1 cellular context compared by ENCODE assay signal in the genomic region with DNA sequence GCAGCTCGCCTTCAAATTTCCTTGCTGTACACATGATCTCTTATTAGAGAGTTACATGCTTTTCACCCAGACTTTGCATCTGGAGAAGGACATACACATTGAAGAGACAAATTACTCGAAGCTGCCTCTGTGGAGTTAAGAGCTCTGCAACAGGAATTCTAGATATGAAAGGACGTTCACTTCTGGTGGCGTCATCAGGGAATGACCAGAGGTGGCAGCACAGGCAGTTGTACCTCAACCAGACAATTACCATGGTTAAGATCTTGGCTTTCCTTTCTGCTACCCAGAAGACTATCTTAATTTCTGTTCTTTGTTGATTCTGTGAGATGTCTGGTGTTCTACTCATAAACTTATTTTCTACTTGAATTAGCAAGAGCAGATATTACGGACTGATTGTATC.
TF ChIP-seq lines count a peak whose summit lies in the region.

No MANE protein-coding gene starts in this region.

TF ChIP-seq in SK-N-SH treated with all-trans-retinoic acid at 6 μM for 48 hours, 23 proteins besides CTCF, POLR2A, EP300 and RAD21 (continued from another document):
- TF ChIP-seq, protein P1, sequence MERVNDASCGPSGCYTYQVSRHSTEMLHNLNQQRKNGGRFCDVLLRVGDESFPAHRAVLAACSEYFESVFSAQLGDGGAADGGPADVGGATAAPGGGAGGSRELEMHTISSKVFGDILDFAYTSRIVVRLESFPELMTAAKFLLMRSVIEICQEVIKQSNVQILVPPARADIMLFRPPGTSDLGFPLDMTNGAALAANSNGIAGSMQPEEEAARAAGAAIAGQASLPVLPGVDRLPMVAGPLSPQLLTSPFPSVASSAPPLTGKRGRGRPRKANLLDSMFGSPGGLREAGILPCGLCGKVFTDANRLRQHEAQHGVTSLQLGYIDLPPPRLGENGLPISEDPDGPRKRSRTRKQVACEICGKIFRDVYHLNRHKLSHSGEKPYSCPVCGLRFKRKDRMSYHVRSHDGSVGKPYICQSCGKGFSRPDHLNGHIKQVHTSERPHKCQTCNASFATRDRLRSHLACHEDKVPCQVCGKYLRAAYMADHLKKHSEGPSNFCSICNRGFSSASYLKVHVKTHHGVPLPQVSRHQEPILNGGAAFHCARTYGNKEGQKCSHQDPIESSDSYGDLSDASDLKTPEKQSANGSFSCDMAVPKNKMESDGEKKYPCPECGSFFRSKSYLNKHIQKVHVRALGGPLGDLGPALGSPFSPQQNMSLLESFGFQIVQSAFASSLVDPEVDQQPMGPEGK (CRISPR knock-in tag; IDR thresholded peaks at IDR 0.05; ENCODE audit: borderline replicate concordance) = no peak
- TF ChIP-seq ZFP3 (CRISPR knock-in tag; IDR thresholded peaks at IDR 0.05) = no peak
- no peak for TF ChIP-seq PPARA (CRISPR knock-in tag; IDR thresholded peaks at IDR 0.05; ENCODE audit: borderline replicate concordance)
- no peak for TF ChIP-seq ISL1 (CRISPR knock-in tag; IDR thresholded peaks at IDR 0.05)
